26 cellular contexts compared by ENCODE assay signal in the genomic region with DNA sequence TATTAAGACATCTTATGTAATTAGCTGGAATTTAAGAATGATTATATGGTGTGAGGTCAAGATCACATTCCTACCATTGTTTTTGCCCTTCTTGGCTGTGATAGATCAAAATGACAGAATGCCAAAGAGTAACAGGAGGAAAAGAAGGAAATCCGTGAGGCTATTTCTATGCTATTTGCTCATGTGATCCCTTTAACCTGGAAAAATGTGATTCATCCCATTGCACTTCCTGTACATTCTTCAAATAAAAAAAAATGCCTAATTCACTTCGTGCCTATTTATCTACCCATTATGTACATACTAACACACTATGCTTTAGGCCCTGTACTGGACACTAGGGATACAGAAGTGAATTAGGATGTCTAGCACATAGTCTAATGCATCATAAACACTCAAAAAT.
DNase-seq lines count a peak whose midpoint lies in the region; ATAC-seq, FAIRE-seq and TF ChIP-seq lines count a peak whose summit lies in the region.
"Had no signal": no experiment of that assay in that cellular context is flagged by ENCODE, and none has a peak within 500 bp of the region (broad histone marks: within the 10 kb centered on the region; RNA-seq: fewer than 3 reads in every experiment).

No MANE protein-coding gene starts in this region.

- H3K23ac ChIP-seq in mesenchymal stem cell (ENCODE audit: low read length in 2 of 2) = no peak overlapping the region

- no peak for TF ChIP-seq CTCF in PC-3 (conservative IDR thresholded peaks at IDR 0.05; ENCODE audit: low read depth, low read length)
- TF ChIP-seq CTCF in endothelial cell of umbilical vein (IDR thresholded peaks at IDR 0.05; ENCODE audit: extremely low read depth in 1 of 2, insufficient read depth in 1 of 2, low read depth in 1 of 2, low read length in 2 of 2) = no peak
- TF ChIP-seq CTCF in mesothelial cell of epicardium (IDR thresholded peaks at IDR 0.05; ENCODE audit: unreplicated experiment) = no peak
- no peak for TF ChIP-seq CTCF in testis (IDR thresholded peaks at IDR 0.05)

- no peak overlapping the region for H3K27ac Mint-ChIP-seq in mesothelial cell of epicardium
- H3K27ac Mint-ChIP-seq: neural progenitor cell; stimulated activated naive CD8-positive, alpha-beta T cell treated with anti-CD3 and anti-CD28 coated beads, Interleukin-15, amount 100 ng/mL, for 72 hours had no signal

- H2AFZ ChIP-seq in PC-3 (ENCODE audit: low read length) (no peak overlapping the region), endothelial cell of umbilical vein (ENCODE audit: low read depth, low read length) (no peak overlapping the region), mesenchymal stem cell (ENCODE audit: low read depth, low read length) (no peak overlapping the region)
- H2AFZ ChIP-seq: neural progenitor cell had no signal

- no peaks in the 10 kb centered on the region for H3K36me3 ChIP-seq in PC-3 (ENCODE audit: low read depth, low read length)
- H3K36me3 ChIP-seq in endothelial cell of umbilical vein (ENCODE audit: control insufficient read depth in 2 of 2, extremely low read depth in 1 of 2, insufficient read depth in 2 of 2, low read length in 2 of 2) = no peaks in the 10 kb centered on the region
- H3K36me3 ChIP-seq in mesenchymal stem cell (ENCODE audit: control insufficient read depth in 1 of 2, insufficient read depth in 2 of 2, low read depth in 1 of 2, low read length in 2 of 2) = no peaks in the 10 kb centered on the region
- no peaks in the 10 kb centered on the region for H3K36me3 ChIP-seq in testis (ENCODE audit: low read depth, missing control alignments)
- H3K36me3 ChIP-seq: neural progenitor cell, prostate gland, SJCRH30 had no signal

- H4K20me1 ChIP-seq in PC-3 (ENCODE audit: low read length) (no peaks in the 10 kb centered on the region), endothelial cell of umbilical vein (replicated peaks; ENCODE audit: control insufficient read depth, extremely low read depth, insufficient read depth, low read length) (no peaks in the 10 kb centered on the region)

- no peaks in the 10 kb centered on the region for H3K36me3 Mint-ChIP-seq in mesothelial cell of epicardium
- H3K36me3 Mint-ChIP-seq: neural progenitor cell had no signal

- H3K27me3 ChIP-seq in PC-3 (ENCODE audit: low read length) (no peaks in the 10 kb centered on the region), endothelial cell of umbilical vein (ENCODE audit: control insufficient read depth in 2 of 2, insufficient read depth in 2 of 2, low read length in 2 of 2) (no peaks in the 10 kb centered on the region), mesenchymal stem cell (ENCODE audit: control insufficient read depth in 1 of 2, insufficient read depth in 1 of 2, low read length in 2 of 2) (no peaks in the 10 kb centered on the region), testis (no peaks in the 10 kb centered on the region)
- H3K27me3 ChIP-seq: neural progenitor cell, SJCRH30 had no signal

- H3K79me2 ChIP-seq in PC-3 (ENCODE audit: low read length) (no peaks in the 10 kb centered on the region), endothelial cell of umbilical vein (ENCODE audit: control insufficient read depth, insufficient read depth, low read length) (no peaks in the 10 kb centered on the region)

- intact Hi-C loops in PC-3 (cut with micrococcal nuclease) = loop anchor here (5.0 to 10.0 kb wide), 4 partner anchors 85 to 495 kb away; no protein-coding TSS in a partner anchor
- intact Hi-C loops in endothelial cell of umbilical vein (cut with micrococcal nuclease) = no loop called here
- intact Hi-C loops in testis (cut with DNase I; ENCODE audit: low total_unique reads) = no loop called here

- H3K4me3 Mint-ChIP-seq in mesothelial cell of epicardium = no peak overlapping the region
- H3K4me3 Mint-ChIP-seq: neural progenitor cell; stimulated activated naive CD8-positive, alpha-beta T cell treated with anti-CD3 and anti-CD28 coated beads, Interleukin-15, amount 100 ng/mL, for 72 hours had no signal

- H3K4me1 ChIP-seq in PC-3 (ENCODE audit: insufficient read depth, low read length) (peaks cover 61% of the 10 kb centered on the region), endothelial cell of umbilical vein (ENCODE audit: control insufficient read depth, extremely low read depth, insufficient read depth, low read length) (no peaks in the 10 kb centered on the region), mesenchymal stem cell (ENCODE audit: control insufficient read depth, insufficient read depth, low read depth, low read length) (no peaks in the 10 kb centered on the region), testis (no peaks in the 10 kb centered on the region)
- H3K4me1 ChIP-seq: neural progenitor cell, prostate gland had no signal

- H3K79me1 ChIP-seq in mesenchymal stem cell (replicated peaks; ENCODE audit: low read length, poor library complexity, severe bottlenecking) = no peaks in the 10 kb centered on the region

- H4K91ac ChIP-seq in mesenchymal stem cell (ENCODE audit: low read length) = no peak overlapping the region

- H3K4me2 ChIP-seq in PC-3 (ENCODE audit: low read length) (peak overlapping the region; percentile 14; the same call in 1 of the 2 replicates), endothelial cell of umbilical vein (ENCODE audit: insufficient read depth, low read length) (no peak overlapping the region), mesenchymal stem cell (ENCODE audit: low read length, poor library complexity, severe bottlenecking) (no peak overlapping the region)
- H3K4me2 ChIP-seq: neural progenitor cell, smooth muscle cell had no signal

- CTCF ChIA-PET in PC-3 (lab: Charles Lee) = interaction anchor here (0.5 kb wide), 1 partner anchor 881 kb away, joined by 3 read pairs; no protein-coding TSS in a partner anchor
- CTCF ChIA-PET in endothelial cell of umbilical vein (lab: Charles Lee) = no interaction called here

- POLR2A ChIA-PET in PC-3 (lab: Charles Lee; ENCODE audit: unreplicated experiment) = no interaction called here
- POLR2A ChIA-PET in endothelial cell of umbilical vein (lab: Charles Lee) = no interaction called here

- no peak overlapping the region for H2BK5ac ChIP-seq in mesenchymal stem cell (ENCODE audit: low read depth, low read length, poor library complexity, severe bottlenecking)

- WGBS in mesenchymal stem cell = 0% methylated on average over 2 of the region's 2 CpGs
- WGBS in testis, 2 donors = 77 to 78% methylated on average over 2 of the region's 2 CpGs

- H3K9me2 ChIP-seq in PC-3 (replicated peaks; ENCODE audit: low read length) = no peaks in the 10 kb centered on the region

- no TSS peak for BruUV-seq in PC-3 (replicated peaks; lab: Mats Ljungman, UMichigan)
- no TSS peak for BruUV-seq in endothelial cell of umbilical vein (replicated peaks; lab: Mats Ljungman, UMichigan)

- TF ChIP-seq POLR2A in endothelial cell of umbilical vein (IDR thresholded peaks at IDR 0.05; ENCODE audit: low read depth, low read length) = no peak
- TF ChIP-seq POLR2A in testis (IDR thresholded peaks at IDR 0.05) = no peak

- peak overlapping the region; percentile 45 for H3K27ac ChIP-seq in PC-3 (ENCODE audit: low read length)
- no peak overlapping the region for H3K27ac ChIP-seq in endothelial cell of umbilical vein (ENCODE audit: insufficient read depth, low read depth, low read length)
- H3K27ac ChIP-seq in mesenchymal stem cell (ENCODE audit: low read length, poor library complexity, severe bottlenecking) = no peak overlapping the region
- no peak overlapping the region for H3K27ac ChIP-seq in testis
- H3K27ac ChIP-seq: dorsolateral prefrontal cortex, neural progenitor cell, prostate gland, SJCRH30, VCaP had no signal

- H3K9me3 Mint-ChIP-seq in mesothelial cell of epicardium = peaks cover 13% of the 10 kb centered on the region
- H3K9me3 Mint-ChIP-seq: neural progenitor cell; stimulated activated naive CD8-positive, alpha-beta T cell treated with anti-CD3 and anti-CD28 coated beads, Interleukin-15, amount 100 ng/mL, for 72 hours had no signal

- H3K9me1 ChIP-seq in endothelial cell of umbilical vein (replicated peaks; ENCODE audit: control insufficient read depth, extremely low read depth, insufficient read depth, low read length) = no peaks in the 10 kb centered on the region

- dilution Hi-C loops in endothelial cell of umbilical vein (cut with MboI; ENCODE audit: extremely low pct_ligation_motif_present, low sequenced_read_pairs) = no loop called here

- H3K9ac ChIP-seq in PC-3 (ENCODE audit: low read length) (no peak overlapping the region), endothelial cell of umbilical vein (replicated peaks; ENCODE audit: extremely low read depth, insufficient read depth, low read length) (no peak overlapping the region), mesenchymal stem cell (ENCODE audit: low read length) (no peak overlapping the region)
- H3K9ac ChIP-seq: neural progenitor cell had no signal

- H3K4ac ChIP-seq in mesenchymal stem cell (ENCODE audit: low read depth in 1 of 2, low read length in 2 of 2) = no peak overlapping the region

- no peak overlapping the region for H4K8ac ChIP-seq in mesenchymal stem cell (ENCODE audit: low read length)

- no peak overlapping the region for H3K14ac ChIP-seq in mesenchymal stem cell (ENCODE audit: low read length in 2 of 2)

- no peaks in the 10 kb centered on the region for H3F3A ChIP-seq in PC-3 (ENCODE audit: low read length, unreplicated experiment)

- H3K9me3 ChIP-seq in PC-3 (ENCODE audit: low read length) (no peaks in the 10 kb centered on the region), endothelial cell of umbilical vein (replicated peaks; ENCODE audit: control insufficient read depth, insufficient read depth, low read length) (no peaks in the 10 kb centered on the region), mesenchymal stem cell (ENCODE audit: control insufficient read depth, low read length) (no peaks in the 10 kb centered on the region), testis (no peaks in the 10 kb centered on the region)
- H3K9me3 ChIP-seq: prostate gland, SJCRH30 had no signal

- FAIRE-seq in endothelial cell of umbilical vein (lab: Jason Lieb, UNC) = no peak
- FAIRE-seq: K562 had no signal

- DNase-seq in ELR (ENCODE audit: low read depth) = peak; percentile 80
- DNase-seq in PC-3 = peak; percentile 81
- DNase-seq in endothelial cell of umbilical vein (ENCODE audit: low read depth, low spot score) = peak; percentile 40
- peak; percentile 40 for DNase-seq in mesenchymal stem cell
- no peak for DNase-seq in occipital lobe (lab: John Stamatoyannopoulos, UW)
- DNase-seq in mesothelial cell of epicardium (ENCODE audit: low spot score in 2 of 2, unreplicated experiment in 2 of 2) = no peak
- DNase-seq in testis = no peak
- DNase-seq: activated CD8-positive, alpha-beta memory T cell treated with anti-CD3 and anti-CD28 coated beads, Interleukin-2, amount 50 U/mL, for 48 hours; AML-193; dorsolateral prefrontal cortex; erythroblast; glutamatergic neuron; left ventricle myocardium superior; NCI-H1694 treated with DMSO at 0.1 percent for 48 hours; NCI-H774; OCI-M1; SJCRH30; stimulated activated CD4-positive, alpha-beta T cell treated with anti-CD3 and anti-CD28 coated beads, Interleukin-2, amount 100 ng/mL, for 48 hours; stimulated activated naive CD8-positive, alpha-beta T cell treated with anti-CD3 and anti-CD28 coated beads, Interleukin-15, amount 100 ng/mL, for 72 hours; T-helper 2 cell had no signal

- H3K18ac ChIP-seq in mesenchymal stem cell (ENCODE audit: low read depth in 1 of 2, low read length in 2 of 2) = no peak overlapping the region

- no peak overlapping the region for H2BK120ac ChIP-seq in mesenchymal stem cell (ENCODE audit: low read depth, low read length)

- no peak overlapping the region for H2BK15ac ChIP-seq in mesenchymal stem cell (ENCODE audit: low read depth, poor library complexity, severe bottlenecking)

- H2BK12ac ChIP-seq in mesenchymal stem cell (ENCODE audit: low read length in 2 of 2) = no peak overlapping the region

- no peak overlapping the region for H2AK5ac ChIP-seq in mesenchymal stem cell (ENCODE audit: low read length, severe bottlenecking)

- no peaks in the 10 kb centered on the region for H3K4me1 Mint-ChIP-seq in mesothelial cell of epicardium
- H3K4me1 Mint-ChIP-seq: neural progenitor cell; stimulated activated naive CD8-positive, alpha-beta T cell treated with anti-CD3 and anti-CD28 coated beads, Interleukin-15, amount 100 ng/mL, for 72 hours had no signal

- ATAC-seq in PC-3 (peak; percentile 59), GM19351 (IDR thresholded peaks at IDR 0.05; ENCODE audit: unreplicated experiment) (no peak)
- ATAC-seq: K562; left ventricle myocardium superior; stimulated activated naive CD8-positive, alpha-beta T cell treated with anti-CD3 and anti-CD28 coated beads, Interleukin-15, amount 100 ng/mL, for 72 hours had no signal

- H3K4me3 ChIP-seq in PC-3 (ENCODE audit: low read length) = no peak overlapping the region
- H3K4me3 ChIP-seq in endothelial cell of umbilical vein (replicated peaks in 1 of 3; ENCODE audit: insufficient read depth in 1 of 3, low read depth in 1 of 3, low read length in 3 of 3) = no peak overlapping the region
- H3K4me3 ChIP-seq in mesenchymal stem cell (ENCODE audit: insufficient read depth in 1 of 2, low read depth in 1 of 2, low read length in 2 of 2) = no peak overlapping the region
- no peak overlapping the region for H3K4me3 ChIP-seq in testis
- H3K4me3 ChIP-seq: dorsolateral prefrontal cortex, K562, neural progenitor cell, prostate gland, SJCRH30, smooth muscle cell had no signal

- no peaks in the 10 kb centered on the region for H3K27me3 Mint-ChIP-seq in mesothelial cell of epicardium (ENCODE audit: low read depth)
- H3K27me3 Mint-ChIP-seq: stimulated activated naive CD8-positive, alpha-beta T cell treated with anti-CD3 and anti-CD28 coated beads, Interleukin-15, amount 100 ng/mL, for 72 hours had no signal

Comparison
In these comparisons a context has a peak if more than half of its experiments do, and no peak if none do; other contexts are left out.
1. DNase-seq: peak in ELR (single experiment), PC-3 (single experiment), endothelial cell of umbilical vein (single experiment) and mesenchymal stem cell (single experiment); none in occipital lobe (single experiment), mesothelial cell of epicardium (0 of 2) and testis (single experiment).